Comparison of ENCODE assay signal across 21 cellular contexts in genomic region chr17:42203354-42203753, GRCh38. TPM values are rescaled to one million over a fixed set of nuclear protein-coding genes. Genes with fewer than 3 reads are reported as not detected.
"Had no signal": no experiment of that assay in that cellular context is flagged by ENCODE, and none has a peak within 500 bp of the region (broad histone marks: within the 10 kb centered on the region; RNA-seq: fewer than 3 reads in every experiment).

No MANE protein-coding gene starts in this region.

- H3K4me3 Mint-ChIP-seq: activated B cell treated with CpG ODN at 0.5 μM for 24 hours; naive thymus-derived CD8-positive, alpha-beta T cell; stimulated activated naive CD8-positive, alpha-beta T cell treated with anti-CD3 and anti-CD28 coated beads, Interleukin-15, amount 100 ng/mL, for 72 hours; T-helper 1 cell treated with Interleukin-12 subunit alpha and Interleukin-12 subunit beta and Interleukin-4 antibody, amounts not matched to agents 30 μg/mL and 1 μg/mL, for 36 hours had no signal

- H3K27me3 Mint-ChIP-seq: activated B cell treated with CpG ODN at 0.5 μM for 24 hours; naive thymus-derived CD8-positive, alpha-beta T cell; progenitor cell of endocrine pancreas; stimulated activated naive CD8-positive, alpha-beta T cell treated with anti-CD3 and anti-CD28 coated beads, Interleukin-15, amount 100 ng/mL, for 72 hours had no signal

- H3K4me2 ChIP-seq: hepatocyte had no signal

- H2AFZ ChIP-seq: hepatocyte had no signal

- H3K4me3 ChIP-seq: ascending aorta, hepatocyte, skin epidermis, upper lobe of left lung had no signal

- ATAC-seq: left ventricle myocardium superior; naive thymus-derived CD8-positive, alpha-beta T cell; right cardiac atrium; stimulated activated naive CD8-positive, alpha-beta T cell treated with anti-CD3 and anti-CD28 coated beads, Interleukin-15, amount 100 ng/mL, for 72 hours had no signal

- H3K27ac ChIP-seq: ascending aorta, hepatocyte, neutrophil, upper lobe of left lung had no signal

- H3K79me2 ChIP-seq: hepatocyte had no signal

- H3K9me3 Mint-ChIP-seq: activated B cell treated with CpG ODN at 0.5 μM for 24 hours; naive thymus-derived CD8-positive, alpha-beta T cell; stimulated activated naive CD8-positive, alpha-beta T cell treated with anti-CD3 and anti-CD28 coated beads, Interleukin-15, amount 100 ng/mL, for 72 hours; T-helper 1 cell treated with Interleukin-12 subunit alpha and Interleukin-12 subunit beta and Interleukin-4 antibody, amounts not matched to agents 30 μg/mL and 1 μg/mL, for 36 hours had no signal

- H3K27me3 ChIP-seq: ascending aorta, hepatocyte, neutrophil, upper lobe of left lung had no signal

- DNase-seq: activated B cell treated with CpG ODN at 0.5 μM for 24 hours; activated CD4-positive, alpha-beta T cell treated with anti-CD3 and anti-CD28 coated beads, Interleukin-2, amount 50 U/mL, for 1 hour; erythroblast; islet precursor cell; left ventricle myocardium superior; mesenchymal stem cell; right cardiac atrium; SHP77 treated with DMSO at 0.1 percent for 48 hours; stimulated activated CD4-positive, alpha-beta T cell treated with anti-CD3 and anti-CD28 coated beads, Interleukin-4, amount 100 ng/mL, for 4 hours; stimulated activated naive CD8-positive, alpha-beta T cell treated with anti-CD3 and anti-CD28 coated beads, Interleukin-15, amount 100 ng/mL, for 72 hours; upper lobe of left lung had no signal

- H3K4me1 ChIP-seq: ascending aorta, upper lobe of left lung had no signal

- H3K27ac Mint-ChIP-seq: activated B cell treated with CpG ODN at 0.5 μM for 24 hours; progenitor cell of endocrine pancreas; T-helper 1 cell treated with Interleukin-12 subunit alpha and Interleukin-12 subunit beta and Interleukin-4 antibody, amounts not matched to agents 30 μg/mL and 1 μg/mL, for 36 hours had no signal

RNA-seq across cellular contexts. Expression of gene HCRT, which starts 18.1 kb away (rescaled TPM):
- total RNA-seq: activated B cell treated with CpG ODN at 0.5 μM for 24 hours; ascending aorta; dermis microvascular lymphatic vessel endothelial cell; hepatocyte; left ventricle myocardium superior; mucosa of gallbladder; naive thymus-derived CD8-positive, alpha-beta T cell; progenitor cell of endocrine pancreas; right cardiac atrium; temporal lobe; upper lobe of left lung had no signal
- polyA plus RNA-seq: hepatocyte; naive thymus-derived CD8-positive, alpha-beta T cell; right cardiac atrium had no signal

RNA-seq across cellular contexts. Expression of gene KCNH4, which starts 22.4 kb away (rescaled TPM):
- total RNA-seq: ascending aorta, progenitor cell of endocrine pancreas had no signal
- polyA plus RNA-seq: naive thymus-derived CD8-positive, alpha-beta T cell had no signal
